In the genomic region with DNA sequence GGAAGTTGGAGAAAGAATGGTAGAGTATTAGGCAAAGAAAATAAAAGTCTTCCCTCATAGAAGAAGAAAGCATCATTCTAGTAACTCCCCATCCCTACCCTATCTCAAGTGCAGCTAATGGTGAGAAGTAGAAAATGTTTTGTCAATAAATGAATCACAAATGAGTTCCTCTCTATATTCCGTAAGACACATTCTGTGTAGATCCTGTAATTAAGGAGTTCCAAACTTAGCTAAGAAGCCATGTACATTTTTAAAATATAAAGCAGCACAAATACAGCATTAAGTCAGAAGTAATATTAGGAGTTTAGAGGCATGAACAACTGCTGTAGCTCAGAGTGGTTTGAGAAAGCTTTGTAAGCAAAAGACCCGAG, we compare ENCODE assay signal across 13 cellular contexts.
DNase-seq lines count a peak whose midpoint lies in the region; ATAC-seq and TF ChIP-seq lines count a peak whose summit lies in the region.
"Had no signal": no experiment of that assay in that cellular context is flagged by ENCODE, and none has a peak within 500 bp of the region (broad histone marks: within the 10 kb centered on the region; RNA-seq: fewer than 3 reads in every experiment).

No MANE protein-coding gene starts in this region.

- POLR2A ChIA-PET in CD4-positive, alpha-beta memory T cell (lab: Charles Lee; ENCODE audit: partially characterized antibody), result no interaction called here

- intact Hi-C loops in breast epithelium (cut with DNase I; ENCODE audit: low total_unique reads) (no loop called here), mammary epithelial cell (cut with micrococcal nuclease) (no loop called here)
- intact Hi-C loops in CD4-positive, alpha-beta memory T cell (cut with micrococcal nuclease), result no loop called here

- no peak overlapping the region for H3K4me3 Mint-ChIP-seq in nephron progenitor cell
- no peak overlapping the region for H3K4me3 Mint-ChIP-seq in CD4-positive, alpha-beta memory T cell

- in situ Hi-C loops in mammary epithelial cell (cut with MboI; ENCODE audit: low sequenced_read_pairs in 2 of 2), result no loop called here

- H3K9ac ChIP-seq in mammary epithelial cell (ENCODE audit: insufficient read depth, low read length) (no peak overlapping the region), Karpas-422 (ENCODE audit: low read length) (no peak overlapping the region)

- no peaks in the 10 kb centered on the region for H3K4me1 Mint-ChIP-seq in nephron progenitor cell
- H3K4me1 Mint-ChIP-seq in CD4-positive, alpha-beta memory T cell, result peaks cover 2 to 26% (median 11%) of the 10 kb centered on the region in 4 donors

- no peaks in the 10 kb centered on the region for H3K79me2 ChIP-seq in mammary epithelial cell (ENCODE audit: insufficient read depth, low read length)
- H3K79me2 ChIP-seq in Karpas-422 (ENCODE audit: low read length), result no peaks in the 10 kb centered on the region

- H2AFZ ChIP-seq in mammary epithelial cell (ENCODE audit: low read depth, low read length) (no peak overlapping the region), Karpas-422 (ENCODE audit: low read length) (no peak overlapping the region)

- no peak overlapping the region for H3K4me3 ChIP-seq in breast epithelium
- no peak overlapping the region for H3K4me3 ChIP-seq in mammary epithelial cell (replicated peaks in 1 of 3; ENCODE audit: insufficient read depth in 1 of 3, low read depth in 2 of 3, low read length in 3 of 3)
- no peak overlapping the region for H3K4me3 ChIP-seq in foreskin fibroblast (ENCODE audit: low read depth in 1 of 2, low read length in 2 of 2)
- no peak overlapping the region for H3K4me3 ChIP-seq in CD4-positive, alpha-beta memory T cell (ENCODE audit: low read length in 2 of 2)
- no peak overlapping the region for H3K4me3 ChIP-seq in Karpas-422 (ENCODE audit: low read length)
- H3K4me3 ChIP-seq: HAP-1 had no signal

- H3K27ac Mint-ChIP-seq in nephron progenitor cell, result peak overlapping the region; percentile 13
- H3K27ac Mint-ChIP-seq in CD4-positive, alpha-beta memory T cell, result no peak overlapping the region

- TF ChIP-seq CTCF in breast epithelium (IDR thresholded peaks at IDR 0.05), result no peak
- TF ChIP-seq CTCF in mammary epithelial cell (conservative IDR thresholded peaks at IDR 0.05 in 1 of 2, IDR thresholded peaks at IDR 0.05 in 1 of 2; ENCODE audit: extremely low read depth in 1 of 2, insufficient read depth in 1 of 2, low read depth in 1 of 2, low read length in 2 of 2), result no peak
- no peak for TF ChIP-seq CTCF in nephron progenitor cell (IDR thresholded peaks at IDR 0.05)
- TF ChIP-seq CTCF in foreskin fibroblast (IDR thresholded peaks at IDR 0.05; ENCODE audit: low read depth, low read length), result no peak

- no peaks in the 10 kb centered on the region for H3K36me3 ChIP-seq in breast epithelium
- no peaks in the 10 kb centered on the region for H3K36me3 ChIP-seq in mammary epithelial cell (ENCODE audit: insufficient read depth, low read length)
- no peaks in the 10 kb centered on the region for H3K36me3 ChIP-seq in CD4-positive, alpha-beta memory T cell (ENCODE audit: insufficient read depth, low read length)
- no peaks in the 10 kb centered on the region for H3K36me3 ChIP-seq in Karpas-422 (ENCODE audit: insufficient read depth, low read length)
- H3K36me3 ChIP-seq: HAP-1 had no signal

- no peak for ATAC-seq in GM21390 (IDR thresholded peaks at IDR 0.05; ENCODE audit: unreplicated experiment)

- H3K4me1 ChIP-seq in breast epithelium (peaks cover 0 to 6% of the 10 kb centered on the region in 2 donors), mammary epithelial cell (ENCODE audit: insufficient read depth, low read length) (no peaks in the 10 kb centered on the region), Karpas-422 (ENCODE audit: low read length) (no peaks in the 10 kb centered on the region)
- peaks cover 4% of the 10 kb centered on the region for H3K4me1 ChIP-seq in CD4-positive, alpha-beta memory T cell (ENCODE audit: insufficient read depth, low read length)

- H3K27ac ChIP-seq in breast epithelium (peak overlapping the region; percentile 44 to 66), mammary epithelial cell (ENCODE audit: insufficient read depth, low read depth, low read length) (no peak overlapping the region), angular gyrus (ENCODE audit: low read depth, low read length) (peak overlapping the region; percentile 46), Karpas-422 (ENCODE audit: low read length) (no peak overlapping the region)
- H3K27ac ChIP-seq in CD4-positive, alpha-beta memory T cell (ENCODE audit: low read depth, low read length), result no peak overlapping the region

- no TSS peak for BruUV-seq in mammary epithelial cell (replicated peaks; lab: Mats Ljungman, UMichigan)

- H4K20me1 ChIP-seq in mammary epithelial cell (ENCODE audit: insufficient read depth, low read length) (no peaks in the 10 kb centered on the region), Karpas-422 (ENCODE audit: insufficient read depth, low read depth, low read length) (no peaks in the 10 kb centered on the region)

- no peak for DNase-seq in breast epithelium (ENCODE audit: low spot score in 2 of 2)
- no peak for DNase-seq in mammary epithelial cell
- DNase-seq in nephron progenitor cell, result no peak
- no peak for DNase-seq in foreskin fibroblast
- no peak for DNase-seq in CD4-positive, alpha-beta memory T cell
- no peak for DNase-seq in Karpas-422
- DNase-seq: NCI-H1417 treated with DMSO at 0.1 percent for 48 hours, NCI-H2227 treated with DMSO at 0.1 percent for 48 hours, NCI-H524 treated with DMSO at 0.1 percent for 48 hours, SHP77 had no signal

- 88% methylated on average over 2 of the region's 2 CpGs for WGBS in mammary epithelial cell (ENCODE audit: low coverage, missing lambda C conversion rate)

- dilution Hi-C loops in mammary epithelial cell (cut with HindIII; ENCODE audit: low sequenced_read_pairs), result no loop called here

- H3K36me3 Mint-ChIP-seq in nephron progenitor cell (ENCODE audit: low read depth), result peaks cover 11% of the 10 kb centered on the region
- H3K36me3 Mint-ChIP-seq in CD4-positive, alpha-beta memory T cell, result no peaks in the 10 kb centered on the region

- H3K27me3 Mint-ChIP-seq in nephron progenitor cell (ENCODE audit: low read depth, poor library complexity), result no peaks in the 10 kb centered on the region
- no peaks in the 10 kb centered on the region for H3K27me3 Mint-ChIP-seq in CD4-positive, alpha-beta memory T cell

- CTCF ChIA-PET in mammary epithelial cell (lab: Charles Lee; ENCODE audit: low non-redundant PET), result no interaction called here
- CTCF ChIA-PET in CD4-positive, alpha-beta memory T cell (lab: Charles Lee; ENCODE audit: partially characterized antibody), result no interaction called here

- peaks cover 12% of the 10 kb centered on the region for H3K9me3 Mint-ChIP-seq in nephron progenitor cell
- peaks cover 0 to 5% (median 0%) of the 10 kb centered on the region in 8 donors for H3K9me3 Mint-ChIP-seq in CD4-positive, alpha-beta memory T cell

- H3K4me2 ChIP-seq in mammary epithelial cell (ENCODE audit: insufficient read depth, low read depth, low read length) (no peak overlapping the region), Karpas-422 (ENCODE audit: low read depth, low read length, poor library complexity, severe bottlenecking) (no peak overlapping the region)

- no peaks in the 10 kb centered on the region for H3K9me2 ChIP-seq in Karpas-422 (replicated peaks; ENCODE audit: insufficient read depth, low read length)

- TF ChIP-seq POLR2A in breast epithelium (IDR thresholded peaks at IDR 0.05), result no peak

- H3K27me3 ChIP-seq in breast epithelium (no peaks in the 10 kb centered on the region), mammary epithelial cell (ENCODE audit: insufficient read depth, low read length) (no peaks in the 10 kb centered on the region), Karpas-422 (ENCODE audit: low read length) (no peaks in the 10 kb centered on the region)
- H3K27me3 ChIP-seq in CD4-positive, alpha-beta memory T cell (ENCODE audit: insufficient read depth, low read length), result no peaks in the 10 kb centered on the region

- no peaks in the 10 kb centered on the region for H3K9me3 ChIP-seq in breast epithelium
- H3K9me3 ChIP-seq in mammary epithelial cell (replicated peaks; ENCODE audit: insufficient read depth, low read length), result peaks cover 3% of the 10 kb centered on the region
- H3K9me3 ChIP-seq in CD4-positive, alpha-beta memory T cell (ENCODE audit: control insufficient read depth in 1 of 2, low read length in 2 of 2), result no peaks in the 10 kb centered on the region
- H3K9me3 ChIP-seq in Karpas-422 (ENCODE audit: low read length), result no peaks in the 10 kb centered on the region
- H3K9me3 ChIP-seq: HAP-1 had no signal

Comparison
In these comparisons a context has a peak if more than half of its experiments do, and no peak if none do; other contexts are left out.
1. H3K27ac ChIP-seq: peak in breast epithelium (2 of 2) and angular gyrus (single experiment); none in mammary epithelial cell (single experiment), CD4-positive, alpha-beta memory T cell (single experiment) and Karpas-422 (single experiment).